In the genomic region with DNA sequence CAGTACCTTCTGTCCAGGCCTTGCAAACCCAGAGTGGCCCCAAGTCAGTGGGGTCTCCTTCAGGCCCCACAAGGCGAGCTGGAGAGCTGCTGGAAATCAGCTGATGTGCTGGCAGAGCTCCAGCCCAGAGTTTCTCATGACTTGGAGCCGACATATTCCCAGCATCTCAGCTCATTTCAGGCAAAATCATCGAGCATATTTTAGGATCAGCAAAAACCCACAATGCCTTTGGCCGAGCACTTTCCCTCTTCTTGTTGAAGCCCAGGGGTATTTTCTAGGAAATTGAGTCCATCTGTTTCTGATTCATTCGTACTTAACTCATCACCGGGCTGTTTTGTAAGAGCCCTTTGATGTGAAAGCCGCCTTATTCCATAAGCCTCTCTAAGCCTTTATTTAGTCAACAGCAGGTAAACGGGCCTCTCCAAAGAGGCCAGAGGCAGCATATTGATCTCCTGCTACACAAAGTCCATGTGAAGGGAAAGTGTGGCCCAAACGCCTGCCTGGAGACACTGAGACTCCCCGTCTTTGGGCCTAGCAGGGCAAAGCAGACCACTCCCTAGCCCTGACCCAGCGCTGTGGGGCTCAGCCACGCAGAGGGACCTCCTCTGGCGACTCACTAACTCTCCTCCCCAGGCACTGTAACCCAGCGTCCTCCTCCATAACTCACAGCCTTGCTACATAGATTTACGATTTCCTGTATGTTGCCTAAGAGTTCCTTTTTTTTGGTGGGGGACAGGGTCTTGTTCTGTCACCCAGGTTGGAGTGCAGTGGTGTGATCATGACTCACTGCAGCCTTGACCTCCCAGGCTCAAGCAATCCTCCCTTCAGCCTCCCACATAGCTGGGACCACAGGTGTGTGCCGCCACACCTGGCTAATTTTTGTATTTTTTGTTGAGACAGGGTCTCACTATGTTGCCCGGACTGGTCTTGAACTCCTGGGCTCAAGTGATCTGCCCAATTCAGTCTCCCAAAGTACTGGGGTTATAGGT, we compare ENCODE assay signal across 11 cellular contexts. TPM values are rescaled to one million over a fixed set of nuclear protein-coding genes. Genes with fewer than 3 reads are reported as not detected.
DNase-seq lines count a peak whose midpoint lies in the region; ATAC-seq, FAIRE-seq and TF ChIP-seq lines count a peak whose summit lies in the region.
"Had no signal": no experiment of that assay in that cellular context is flagged by ENCODE, and none has a peak within 500 bp of the region (broad histone marks: within the 10 kb centered on the region; RNA-seq: fewer than 3 reads in every experiment).

No MANE protein-coding gene starts in this region.

- no peaks in the 10 kb centered on the region for H3K27me3 ChIP-seq in astrocyte (ENCODE audit: insufficient read depth, low read length)
- H3K27me3 ChIP-seq: Peyer's patch had no signal

- ATAC-seq in left lobe of liver (peak; percentile 91), HG03039 (IDR thresholded peaks at IDR 0.05; ENCODE audit: unreplicated experiment) (no peak)

- TF ChIP-seq CTCF in AG09319 (IDR thresholded peaks at IDR 0.05; ENCODE audit: low read depth, low read length), result no peak
- TF ChIP-seq CTCF in astrocyte (IDR thresholded peaks at IDR 0.05; ENCODE audit: insufficient read depth, low read depth, low read length), result no peak

- H3K9ac ChIP-seq in astrocyte (ENCODE audit: low read length), result peak overlapping the region; percentile 16

- no peaks in the 10 kb centered on the region for H3K9me3 ChIP-seq in astrocyte (ENCODE audit: insufficient read depth, low read depth, low read length)
- H3K9me3 ChIP-seq: Peyer's patch had no signal

- no peak overlapping the region for H3K4me3 Mint-ChIP-seq in astrocyte (ENCODE audit: unreplicated experiment)

- H3K36me3 ChIP-seq in astrocyte (ENCODE audit: insufficient read depth, low read length), result no peaks in the 10 kb centered on the region
- H3K36me3 ChIP-seq: Peyer's patch had no signal

- FAIRE-seq in astrocyte (lab: Jason Lieb, UNC), result peak; percentile 68

- peak overlapping the region; percentile 44 for H3K4me2 ChIP-seq in astrocyte (ENCODE audit: low read length)

- H3K27ac Mint-ChIP-seq in astrocyte (ENCODE audit: unreplicated experiment), result no peak overlapping the region

- peak overlapping the region; percentile 39 for H3K27ac ChIP-seq in astrocyte (ENCODE audit: low read depth, low read length)
- H3K27ac ChIP-seq: Peyer's patch had no signal

- H2AFZ ChIP-seq in astrocyte (ENCODE audit: low read depth, low read length), result peak overlapping the region; percentile 18

- H4K20me1 ChIP-seq in astrocyte (ENCODE audit: insufficient read depth, low read length), result no peaks in the 10 kb centered on the region

- no peaks in the 10 kb centered on the region for H3K27me3 Mint-ChIP-seq in astrocyte (ENCODE audit: low read depth, unreplicated experiment)

- no peaks in the 10 kb centered on the region for H3K36me3 Mint-ChIP-seq in astrocyte (ENCODE audit: low read depth, unreplicated experiment)

- H3K79me2 ChIP-seq in astrocyte (ENCODE audit: insufficient read depth, low read length), result no peaks in the 10 kb centered on the region

- H3K4me3 ChIP-seq in astrocyte (ENCODE audit: insufficient read depth, low read depth, low read length), result no peak overlapping the region
- H3K4me3 ChIP-seq: Peyer's patch had no signal

- H3K4me1 ChIP-seq in astrocyte (ENCODE audit: insufficient read depth, low read length), result peaks cover 18% of the 10 kb centered on the region
- H3K4me1 ChIP-seq: Peyer's patch had no signal

- H3K4me1 Mint-ChIP-seq in astrocyte (ENCODE audit: low read depth, unreplicated experiment), result peaks cover 14% of the 10 kb centered on the region

- H3K9me3 Mint-ChIP-seq in astrocyte (ENCODE audit: unreplicated experiment), result no peaks in the 10 kb centered on the region

- DNase-seq in AG09319 (ENCODE audit: extremely low read depth, low read depth) (peak; percentile 91), HuH-7 (ENCODE audit: low spot score) (peak; percentile 62), astrocyte (ENCODE audit: low read depth) (peak; percentile 84), left lobe of liver (ENCODE audit: low spot score) (no peak), NCI-H2171 treated with DMSO at 0.1 percent for 48 hours (lab: John Stamatoyannopoulos, UW) (no peak), GM19238 (ENCODE audit: insufficient read length, low spot score) (no peak)
- DNase-seq in activated effector memory CD4-positive, alpha-beta T cell treated with Interleukin-2 at 50 U/mL for 16 hours, result no peak
- DNase-seq: activated gamma-delta T cell, Peyer's patch had no signal

RNA-seq across cellular contexts. Expression of a gene that starts 12.1 kb away (rescaled TPM):
- not detected in 2 replicates for total RNA-seq in astrocyte
- not detected for total RNA-seq in left lobe of liver
- total RNA-seq: kidney epithelial cell, Peyer's patch had no signal

RNA-seq across cellular contexts. Expression of a gene that starts 57.4 kb away (rescaled TPM):
- total RNA-seq in astrocyte (38.7 and 38.9 TPM in 2 replicates), left lobe of liver (16.9 TPM)

Comparison
In these comparisons a context has a peak if more than half of its experiments do, and no peak if none do; other contexts are left out.
1. DNase-seq: peak in AG09319 (single experiment), HuH-7 (single experiment) and astrocyte (single experiment); none in left lobe of liver (single experiment), NCI-H2171 treated with DMSO at 0.1 percent for 48 hours (single experiment), activated effector memory CD4-positive, alpha-beta T cell treated with Interleukin-2 at 50 U/mL for 16 hours (single experiment) and GM19238 (single experiment).